14 cellular contexts compared by ENCODE assay signal in the genomic region with DNA sequence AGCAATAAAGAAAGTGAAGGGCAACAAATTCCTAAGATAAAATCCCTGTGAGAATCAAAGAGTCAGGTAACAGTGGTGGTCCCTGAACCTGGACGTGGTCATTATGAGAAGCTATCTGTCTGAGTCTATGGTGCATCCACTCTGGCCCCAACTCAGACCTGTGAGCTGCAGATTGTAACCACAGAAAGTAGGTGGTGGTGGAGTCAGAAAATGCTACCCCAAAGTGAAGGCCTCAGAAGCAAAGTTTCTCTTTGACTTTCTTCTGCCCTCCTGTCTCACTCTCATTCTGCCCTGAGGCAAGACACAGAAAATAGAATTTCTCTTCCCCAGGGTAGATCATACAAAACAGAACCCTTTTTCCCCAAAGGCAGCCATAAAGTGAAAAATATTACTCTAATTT.
DNase-seq lines count a peak whose midpoint lies in the region; ATAC-seq, FAIRE-seq and TF ChIP-seq lines count a peak whose summit lies in the region.
"Had no signal": no experiment of that assay in that cellular context is flagged by ENCODE, and none has a peak within 500 bp of the region (broad histone marks: within the 10 kb centered on the region; RNA-seq: fewer than 3 reads in every experiment).

No MANE protein-coding gene starts in this region.

- H4K20me1 ChIP-seq in MM.1S (ENCODE audit: insufficient read depth, low read length) (no peaks in the 10 kb centered on the region), GM23248 (ENCODE audit: insufficient read depth) (no peaks in the 10 kb centered on the region)
- H4K20me1 ChIP-seq: BLaER1 treated with 17β-estradiol and CSF1 and Interleukin-3, amounts not matched to agents 10 nM and 100 nM had no signal

- H3K27ac ChIP-seq in MM.1S (ENCODE audit: low read length) = no peak overlapping the region
- no peak overlapping the region for H3K27ac ChIP-seq in GM23248
- H3K27ac ChIP-seq: BLaER1 treated with 17β-estradiol and CSF1 and Interleukin-3, amounts not matched to agents 10 nM and 100 nM; coronary artery; right lobe of liver; WERI-Rb-1 had no signal

- H3K9me2 ChIP-seq in MM.1S (replicated peaks; ENCODE audit: insufficient read depth, low read length) = no peaks in the 10 kb centered on the region
- H3K9me2 ChIP-seq in GM23248 (ENCODE audit: insufficient read depth) = no peaks in the 10 kb centered on the region

- WGBS in GM23248 (ENCODE audit: low coverage in 1 of 2, low lambda C conversion rate in 2 of 2, missing lambda C conversion rate in 2 of 2), 2 experiments = 56 to 63% methylated on average over 1 of the region's 1 CpG

- H3K9ac ChIP-seq in MM.1S (ENCODE audit: low read length) (no peak overlapping the region), GM23248 (no peak overlapping the region)
- H3K9ac ChIP-seq: BLaER1 treated with 17β-estradiol and CSF1 and Interleukin-3, amounts not matched to agents 10 nM and 100 nM; SK-N-SH had no signal

- H3K4me2 ChIP-seq in MM.1S (ENCODE audit: low read depth, low read length) = no peak overlapping the region; the same call in 1 of the 2 replicates
- no peak overlapping the region for H3K4me2 ChIP-seq in GM23248 (ENCODE audit: unreplicated experiment)
- H3K4me2 ChIP-seq: BLaER1 treated with 17β-estradiol and CSF1 and Interleukin-3, amounts not matched to agents 10 nM and 100 nM; SK-N-SH had no signal

- H3K79me2 ChIP-seq in MM.1S (ENCODE audit: low read length) (no peaks in the 10 kb centered on the region), GM23248 (ENCODE audit: insufficient read depth) (no peaks in the 10 kb centered on the region)

- no peak for FAIRE-seq in GM12891 (lab: Jason Lieb, UNC)

- ATAC-seq in GM18870 (IDR thresholded peaks at IDR 0.05; ENCODE audit: unreplicated experiment) = peak; percentile 91
- peak; percentile 76 for ATAC-seq in GM21576 (IDR thresholded peaks at IDR 0.05; ENCODE audit: unreplicated experiment)
- peak; percentile 82 for ATAC-seq in HG03064 (IDR thresholded peaks at IDR 0.05; ENCODE audit: low read depth, unreplicated experiment)
- ATAC-seq: right lobe of liver had no signal

- no peak for TF ChIP-seq POLR2A in GM12891 (IDR thresholded peaks at IDR 0.05; ENCODE audit: low read depth, low read length)

- H3K27me3 ChIP-seq in MM.1S (replicated peaks; ENCODE audit: insufficient read depth, low read length) (no peaks in the 10 kb centered on the region), GM23248 (replicated peaks; ENCODE audit: insufficient read depth) (no peaks in the 10 kb centered on the region)
- H3K27me3 ChIP-seq: BLaER1 treated with 17β-estradiol and CSF1 and Interleukin-3, amounts not matched to agents 10 nM and 100 nM; right lobe of liver had no signal

- DNase-seq in MM.1S = peak; percentile 71
- DNase-seq in GM12891 (ENCODE audit: insufficient read length, low spot score) = no peak
- DNase-seq in NCI-H2029 (lab: John Stamatoyannopoulos, UW) = no peak
- DNase-seq in GM23248 = no peak
- DNase-seq in NCI-H2107 treated with DMSO at 0.1 percent for 48 hours (lab: John Stamatoyannopoulos, UW; ENCODE audit: unreplicated experiment) = no peak
- DNase-seq: NCI-H2029 treated with DMSO at 0.1 percent for 48 hours, right lobe of liver, SK-N-SH, WERI-Rb-1 had no signal

- H3F3A ChIP-seq in MM.1S (ENCODE audit: insufficient read depth, low read length) = peaks cover 5% of the 10 kb centered on the region
- H3F3A ChIP-seq in GM23248 (ENCODE audit: insufficient read depth) = no peaks in the 10 kb centered on the region

- no peak overlapping the region for H2AFZ ChIP-seq in MM.1S (ENCODE audit: low read length)
- no peak overlapping the region for H2AFZ ChIP-seq in GM23248

- H3K4me3 ChIP-seq in MM.1S (ENCODE audit: low read length) (no peak overlapping the region), GM23248 (no peak overlapping the region)
- H3K4me3 ChIP-seq: BLaER1 treated with 17β-estradiol and CSF1 and Interleukin-3, amounts not matched to agents 10 nM and 100 nM; coronary artery; right lobe of liver had no signal

- H3K4me1 ChIP-seq in MM.1S (ENCODE audit: low read length) (0 out of 2 replicates have a peak, but pooled peaks cover 7% of the 10 kb centered on the region), GM23248 (ENCODE audit: insufficient read depth) (peaks cover 6% of the 10 kb centered on the region; the same call in 1 of the 2 replicates)
- H3K4me1 ChIP-seq: BLaER1 treated with 17β-estradiol and CSF1 and Interleukin-3, amounts not matched to agents 10 nM and 100 nM had no signal

- H3K9me3 ChIP-seq in MM.1S (replicated peaks; ENCODE audit: insufficient read depth, low read length) (no peaks in the 10 kb centered on the region), GM23248 (ENCODE audit: low read depth) (no peaks in the 10 kb centered on the region)
- H3K9me3 ChIP-seq: right lobe of liver, SK-N-SH had no signal

- H3K36me3 ChIP-seq in MM.1S (replicated peaks; ENCODE audit: insufficient read depth, low read length) = no peaks in the 10 kb centered on the region
- H3K36me3 ChIP-seq in GM23248 (ENCODE audit: low read depth) = no peaks in the 10 kb centered on the region
- H3K36me3 ChIP-seq: BLaER1 treated with 17β-estradiol and CSF1 and Interleukin-3, amounts not matched to agents 10 nM and 100 nM; right lobe of liver; WERI-Rb-1 had no signal

- in situ Hi-C loops in GM23248 (cut with MboI) = loop anchor here (25.0 kb wide), 1 partner anchor 838 kb away; no protein-coding TSS in a partner anchor

- TF ChIP-seq CTCF in MM.1S (IDR thresholded peaks at IDR 0.05; ENCODE audit: low read length) = no peak

TF ChIP-seq in GM12891, 5 proteins besides CTCF, POLR2A, EP300 and RAD21:
- no peak for TF ChIP-seq SPI1 (IDR thresholded peaks at IDR 0.05; ENCODE audit: low read depth, low read length)
- TF ChIP-seq POU2F2 (IDR thresholded peaks at IDR 0.05; ENCODE audit: low read depth, low read length) = no peak
- no peak for TF ChIP-seq POLR2AphosphoS5 (IDR thresholded peaks at IDR 0.05; ENCODE audit: low read depth, low read length)
- no peak for TF ChIP-seq PAX5 (IDR thresholded peaks at IDR 0.05; ENCODE audit: insufficient read depth, low read length, severe bottlenecking)
- no peak for TF ChIP-seq TAF1 (IDR thresholded peaks at IDR 0.05; ENCODE audit: low read depth, low read length)
